ENCODE assay signal across 13 cellular contexts in genomic region chr6:30763155-30763617, GRCh38. TPM values are rescaled to one million over a fixed set of nuclear protein-coding genes. Genes with fewer than 3 reads are reported as not detected.
DNase-seq lines count a peak whose midpoint lies in the region; ATAC-seq lines count a peak whose summit lies in the region.
"Had no signal": no experiment of that assay in that cellular context is flagged by ENCODE, and none has a peak within 500 bp of the region (broad histone marks: within the 10 kb centered on the region; RNA-seq: fewer than 3 reads in every experiment).

No MANE protein-coding gene starts in this region.

- intact Hi-C loops in activated T-helper 1 cell treated with anti-CD3 and anti-CD28 coated beads, Interleukin-12 subunit alpha, Interleukin-12 subunit beta, Interleukin-2, Interleukin-4 antibody, amounts not matched to agents 30 ng/mL and 10 ng/mL and 1 ng/mL, durations not matched to agents 14 hours and 24 hours and 36 hours (cut with micrococcal nuclease): no loop called here
- intact Hi-C loops in left colon (cut with DNase I, micrococcal nuclease): no loop called here

- peak; percentile 48 for ATAC-seq in left colon
- ATAC-seq in stimulated activated memory B cell treated with anti-CD40 and anti-IgM and Interleukin-4, amounts not matched to agents 10 μg/mL and 1 μg/mL and 100 μg/mL, for 72 hours: no peak
- no peak for ATAC-seq in HG02981 (IDR thresholded peaks at IDR 0.05; ENCODE audit: unreplicated experiment)
- no peak for ATAC-seq in GM18517 (IDR thresholded peaks at IDR 0.05; ENCODE audit: unreplicated experiment)

- H3K9me3 Mint-ChIP-seq in activated naive CD4-positive, alpha-beta T cell treated with anti-CD3 and anti-CD28 coated beads, Interleukin-2, amount 10 ng/mL, durations not matched to agents 7 days and 5 days: no peaks in the 10 kb centered on the region
- H3K9me3 Mint-ChIP-seq in activated T-helper 1 cell treated with anti-CD3 and anti-CD28 coated beads, Interleukin-12 subunit alpha, Interleukin-12 subunit beta, Interleukin-2, Interleukin-4 antibody, amounts not matched to agents 30 ng/mL and 10 ng/mL and 1 ng/mL, durations not matched to agents 14 hours and 24 hours and 36 hours: no peaks in the 10 kb centered on the region
- H3K9me3 Mint-ChIP-seq in stimulated activated memory B cell treated with anti-CD40 and anti-IgM and Interleukin-4, amounts not matched to agents 10 μg/mL and 1 μg/mL and 100 μg/mL, for 72 hours: no peaks in the 10 kb centered on the region
- H3K9me3 Mint-ChIP-seq: memory B cell had no signal

- no peak overlapping the region for H3K4me3 Mint-ChIP-seq in activated naive CD4-positive, alpha-beta T cell treated with anti-CD3 and anti-CD28 coated beads, Interleukin-2, amount 10 ng/mL, durations not matched to agents 7 days and 5 days
- no peak overlapping the region for H3K4me3 Mint-ChIP-seq in activated T-helper 1 cell treated with anti-CD3 and anti-CD28 coated beads, Interleukin-12 subunit alpha, Interleukin-12 subunit beta, Interleukin-2, Interleukin-4 antibody, amounts not matched to agents 30 ng/mL and 10 ng/mL and 1 ng/mL, durations not matched to agents 14 hours and 24 hours and 36 hours
- H3K4me3 Mint-ChIP-seq in stimulated activated memory B cell treated with anti-CD40 and anti-IgM and Interleukin-4, amounts not matched to agents 10 μg/mL and 1 μg/mL and 100 μg/mL, for 72 hours: no peak overlapping the region
- H3K4me3 Mint-ChIP-seq: memory B cell had no signal

- H3K27ac Mint-ChIP-seq in activated naive CD4-positive, alpha-beta T cell treated with anti-CD3 and anti-CD28 coated beads, Interleukin-2, amount 10 ng/mL, durations not matched to agents 7 days and 5 days: peak overlapping the region; percentile 25
- H3K27ac Mint-ChIP-seq in activated T-helper 1 cell treated with anti-CD3 and anti-CD28 coated beads, Interleukin-12 subunit alpha, Interleukin-12 subunit beta, Interleukin-2, Interleukin-4 antibody, amounts not matched to agents 30 ng/mL and 10 ng/mL and 1 ng/mL, durations not matched to agents 14 hours and 24 hours and 36 hours: peak overlapping the region; percentile 73
- H3K27ac Mint-ChIP-seq in stimulated activated memory B cell treated with anti-CD40 and anti-IgM and Interleukin-4, amounts not matched to agents 10 μg/mL and 1 μg/mL and 100 μg/mL, for 72 hours: peak overlapping the region; percentile 19
- H3K27ac Mint-ChIP-seq: memory B cell had no signal

- no peaks in the 10 kb centered on the region for H3K36me3 Mint-ChIP-seq in activated naive CD4-positive, alpha-beta T cell treated with anti-CD3 and anti-CD28 coated beads, Interleukin-2, amount 10 ng/mL, durations not matched to agents 7 days and 5 days
- H3K36me3 Mint-ChIP-seq in activated T-helper 1 cell treated with anti-CD3 and anti-CD28 coated beads, Interleukin-12 subunit alpha, Interleukin-12 subunit beta, Interleukin-2, Interleukin-4 antibody, amounts not matched to agents 30 ng/mL and 10 ng/mL and 1 ng/mL, durations not matched to agents 14 hours and 24 hours and 36 hours (ENCODE audit: low read depth): peaks cover 4% of the 10 kb centered on the region
- no peaks in the 10 kb centered on the region for H3K36me3 Mint-ChIP-seq in stimulated activated memory B cell treated with anti-CD40 and anti-IgM and Interleukin-4, amounts not matched to agents 10 μg/mL and 1 μg/mL and 100 μg/mL, for 72 hours
- H3K36me3 Mint-ChIP-seq: memory B cell had no signal

- H3K4me1 Mint-ChIP-seq in activated naive CD4-positive, alpha-beta T cell treated with anti-CD3 and anti-CD28 coated beads, Interleukin-2, amount 10 ng/mL, durations not matched to agents 7 days and 5 days: peaks cover 39% of the 10 kb centered on the region
- peaks cover 41% of the 10 kb centered on the region for H3K4me1 Mint-ChIP-seq in activated T-helper 1 cell treated with anti-CD3 and anti-CD28 coated beads, Interleukin-12 subunit alpha, Interleukin-12 subunit beta, Interleukin-2, Interleukin-4 antibody, amounts not matched to agents 30 ng/mL and 10 ng/mL and 1 ng/mL, durations not matched to agents 14 hours and 24 hours and 36 hours (ENCODE audit: low read depth)
- H3K4me1 Mint-ChIP-seq in stimulated activated memory B cell treated with anti-CD40 and anti-IgM and Interleukin-4, amounts not matched to agents 10 μg/mL and 1 μg/mL and 100 μg/mL, for 72 hours: peaks cover 55% of the 10 kb centered on the region

- peaks cover 16% of the 10 kb centered on the region for H3K27me3 Mint-ChIP-seq in activated naive CD4-positive, alpha-beta T cell treated with anti-CD3 and anti-CD28 coated beads, Interleukin-2, amount 10 ng/mL, durations not matched to agents 7 days and 5 days
- peaks cover 8% of the 10 kb centered on the region for H3K27me3 Mint-ChIP-seq in activated T-helper 1 cell treated with anti-CD3 and anti-CD28 coated beads, Interleukin-12 subunit alpha, Interleukin-12 subunit beta, Interleukin-2, Interleukin-4 antibody, amounts not matched to agents 30 ng/mL and 10 ng/mL and 1 ng/mL, durations not matched to agents 14 hours and 24 hours and 36 hours (ENCODE audit: insufficient read depth)
- H3K27me3 Mint-ChIP-seq in stimulated activated memory B cell treated with anti-CD40 and anti-IgM and Interleukin-4, amounts not matched to agents 10 μg/mL and 1 μg/mL and 100 μg/mL, for 72 hours: peaks cover 15% of the 10 kb centered on the region

- CTCF ChIA-PET in activated naive CD4-positive, alpha-beta T cell treated with anti-CD3 and anti-CD28 coated beads, Interleukin-2, amount 10 ng/mL, durations not matched to agents 7 days and 5 days (lab: Charles Lee): no interaction called here

- no peak for DNase-seq in activated naive CD4-positive, alpha-beta T cell treated with anti-CD3 and anti-CD28 coated beads, Interleukin-2, amount 10 ng/mL, durations not matched to agents 7 days and 5 days
- DNase-seq in activated naive CD4-positive, alpha-beta T cell treated with anti-CD3 and anti-CD28 coated beads, Interleukin-2, amount 50 U/mL, for 16 hours: no peak
- no peak for DNase-seq in activated T-helper 1 cell treated with anti-CD3 and anti-CD28 coated beads, Interleukin-12 subunit alpha, Interleukin-12 subunit beta, Interleukin-2, Interleukin-4 antibody, amounts not matched to agents 30 ng/mL and 10 ng/mL and 1 ng/mL, durations not matched to agents 14 hours and 24 hours and 36 hours (ENCODE audit: low spot score)
- DNase-seq in left colon (no peak), ecto neural progenitor cell (ENCODE audit: low spot score) (no peak)
- DNase-seq: GF-D8; NCI-H1436 treated with DMSO at 0.1 percent for 48 hours; stimulated activated CD8-positive, alpha-beta memory T cell treated with anti-CD3 and anti-CD28 coated beads, Interleukin-4, amount 100 ng/mL, for 48 hours; T-helper 9 cell had no signal

RNA-seq across cellular contexts. Expression of gene IER3, which starts 18.8 kb away (rescaled TPM):
- total RNA-seq in activated T-helper 1 cell treated with anti-CD3 and anti-CD28 coated beads, Interleukin-12 subunit alpha, Interleukin-12 subunit beta, Interleukin-2, Interleukin-4 antibody, amounts not matched to agents 30 ng/mL and 10 ng/mL and 1 ng/mL, durations not matched to agents 14 hours and 24 hours and 36 hours: 578 and 603 TPM in 2 replicates
- 100 to 1,000 TPM in 1 of 2 donors, 10 to 100 TPM in 1; 70.9 to 169 TPM for total RNA-seq in left colon

RNA-seq across cellular contexts. Expression of gene FLOT1, which starts 20.7 kb away (rescaled TPM):
- total RNA-seq in activated T-helper 1 cell treated with anti-CD3 and anti-CD28 coated beads, Interleukin-12 subunit alpha, Interleukin-12 subunit beta, Interleukin-2, Interleukin-4 antibody, amounts not matched to agents 30 ng/mL and 10 ng/mL and 1 ng/mL, durations not matched to agents 14 hours and 24 hours and 36 hours: 252 and 262 TPM in 2 replicates
- 100 to 1,000 TPM; 130 to 137 TPM for total RNA-seq in left colon

RNA-seq across cellular contexts. Expression of gene TUBB, which starts 43.0 kb away (rescaled TPM):
- 1,001 and 1,002 TPM in 2 replicates for total RNA-seq in activated T-helper 1 cell treated with anti-CD3 and anti-CD28 coated beads, Interleukin-12 subunit alpha, Interleukin-12 subunit beta, Interleukin-2, Interleukin-4 antibody, amounts not matched to agents 30 ng/mL and 10 ng/mL and 1 ng/mL, durations not matched to agents 14 hours and 24 hours and 36 hours
- 100 to 1,000 TPM; 149 to 195 TPM for total RNA-seq in left colon

RNA-seq across cellular contexts. Expression of gene MDC1, which starts 46.1 kb away (rescaled TPM):
- total RNA-seq in activated T-helper 1 cell treated with anti-CD3 and anti-CD28 coated beads, Interleukin-12 subunit alpha, Interleukin-12 subunit beta, Interleukin-2, Interleukin-4 antibody, amounts not matched to agents 30 ng/mL and 10 ng/mL and 1 ng/mL, durations not matched to agents 14 hours and 24 hours and 36 hours: 93.7 and 95.7 TPM in 2 replicates
- total RNA-seq in left colon: 10 to 100 TPM; 11.1 to 16.3 TPM

Comparison
In these comparisons a context has a peak if more than half of its experiments do, and no peak if none do; other contexts are left out.
1. H3K27ac Mint-ChIP-seq: peak in every context shown above with its lines; median percentile 73 in activated T-helper 1 cell treated with anti-CD3 and anti-CD28 coated beads, Interleukin-12 subunit alpha, Interleukin-12 subunit beta, Interleukin-2, Interleukin-4 antibody, amounts not matched to agents 30 ng/mL and 10 ng/mL and 1 ng/mL, durations not matched to agents 14 hours and 24 hours and 36 hours; 25 in activated naive CD4-positive, alpha-beta T cell treated with anti-CD3 and anti-CD28 coated beads, Interleukin-2, amount 10 ng/mL, durations not matched to agents 7 days and 5 days; 19 in stimulated activated memory B cell treated with anti-CD40 and anti-IgM and Interleukin-4, amounts not matched to agents 10 μg/mL and 1 μg/mL and 100 μg/mL, for 72 hours.